In the genomic region with DNA sequence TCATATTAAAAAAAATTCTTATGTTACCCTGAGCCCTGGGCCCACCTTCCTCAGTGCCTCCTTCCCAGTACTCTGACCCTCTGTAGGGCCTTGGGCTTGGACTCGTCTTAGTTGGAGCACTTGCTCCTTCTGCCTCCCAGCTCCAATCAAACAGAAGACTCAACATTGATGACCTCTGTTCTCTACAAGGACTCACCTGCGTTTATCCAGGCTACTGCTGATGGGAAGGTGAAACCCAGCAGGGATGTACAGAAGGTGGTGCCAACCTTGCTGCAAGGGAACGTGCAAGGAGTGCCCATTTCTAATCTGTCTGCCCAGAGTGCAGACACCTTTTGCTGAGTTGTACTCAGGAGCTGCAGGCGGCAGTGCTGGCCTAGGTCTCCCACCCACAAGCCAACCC, we compare ENCODE assay signal across 18 cellular contexts. TPM values are rescaled to one million over a fixed set of nuclear protein-coding genes. Genes with fewer than 3 reads are reported as not detected.
DNase-seq lines count a peak whose midpoint lies in the region; ATAC-seq and TF ChIP-seq lines count a peak whose summit lies in the region.
"Had no signal": no experiment of that assay in that cellular context is flagged by ENCODE, and none has a peak within 500 bp of the region (broad histone marks: within the 10 kb centered on the region; RNA-seq: fewer than 3 reads in every experiment).

No MANE protein-coding gene starts in this region.

- no peak overlapping the region for H3K27ac ChIP-seq in coronary artery
- H3K27ac ChIP-seq: 22Rv1, Peyer's patch had no signal

- peaks cover 70% of the 10 kb centered on the region for H3K36me3 Mint-ChIP-seq in activated CD4-positive, alpha-beta T cell treated with anti-CD3 and anti-CD28 coated beads for 36 hours (ENCODE audit: low read depth)
- peaks cover 33% of the 10 kb centered on the region for H3K36me3 Mint-ChIP-seq in activated naive CD4-positive, alpha-beta T cell treated with anti-CD3 and anti-CD28 coated beads, Interleukin-2, amount 50 U/mL, for 24 hours
- peaks cover 0 to 10% (median under 1%) of the 10 kb centered on the region in 3 donors for H3K36me3 Mint-ChIP-seq in immature natural killer cell

- no peak for DNase-seq in activated CD4-positive, alpha-beta T cell treated with anti-CD3 and anti-CD28 coated beads for 36 hours
- no peak for DNase-seq in activated CD4-positive, alpha-beta T cell treated with anti-CD3 and anti-CD28 coated beads, Interleukin-2, amount 50 U/mL, for 1 hour
- no peak for DNase-seq in activated naive CD4-positive, alpha-beta T cell treated with Interleukin-2 at 50 U/mL for 16 hours
- DNase-seq in immature natural killer cell = no peak
- DNase-seq in coronary artery (ENCODE audit: low spot score) = no peak
- DNase-seq in stimulated activated CD4-positive, alpha-beta T cell treated with anti-CD3 and anti-CD28 coated beads, Interleukin-1b, Interleukin-23, amount 100 ng/mL, for 48 hours = no peak
- DNase-seq: Caco-2, H9, MM.1S, NCI-H1930, NCI-H2171 treated with DMSO at 0.1 percent for 48 hours, NCI-H82, Peyer's patch, SHP77 had no signal

- no peaks in the 10 kb centered on the region for H3K27me3 Mint-ChIP-seq in activated CD4-positive, alpha-beta T cell treated with anti-CD3 and anti-CD28 coated beads for 36 hours
- no peaks in the 10 kb centered on the region for H3K27me3 Mint-ChIP-seq in activated naive CD4-positive, alpha-beta T cell treated with anti-CD3 and anti-CD28 coated beads, Interleukin-2, amount 50 U/mL, for 24 hours
- peaks cover 0 to 18% (median 13%) of the 10 kb centered on the region in 3 donors for H3K27me3 Mint-ChIP-seq in immature natural killer cell (ENCODE audit: low read depth in 3 of 3)

- CTCF ChIA-PET in activated CD4-positive, alpha-beta T cell treated with anti-CD3 and anti-CD28 coated beads for 36 hours (lab: Charles Lee) = interaction anchor here (0.9 to 1.4 kb wide), 4 partner anchors 9 to 39 kb away, joined by 3 to 4 read pairs (median 4); partner anchors contain the start of gene FYN

- peaks cover 94% of the 10 kb centered on the region for H3K4me1 Mint-ChIP-seq in activated CD4-positive, alpha-beta T cell treated with anti-CD3 and anti-CD28 coated beads for 36 hours
- peaks cover 72% of the 10 kb centered on the region for H3K4me1 Mint-ChIP-seq in activated naive CD4-positive, alpha-beta T cell treated with anti-CD3 and anti-CD28 coated beads, Interleukin-2, amount 50 U/mL, for 24 hours
- peaks cover 0 to 30% of the 10 kb centered on the region in 2 donors for H3K4me1 Mint-ChIP-seq in immature natural killer cell

- H3K4me3 Mint-ChIP-seq in activated CD4-positive, alpha-beta T cell treated with anti-CD3 and anti-CD28 coated beads for 36 hours = peak overlapping the region; percentile 32
- H3K4me3 Mint-ChIP-seq in activated naive CD4-positive, alpha-beta T cell treated with anti-CD3 and anti-CD28 coated beads, Interleukin-2, amount 50 U/mL, for 24 hours = peak overlapping the region; percentile 35
- peak overlapping the region; percentile 18 to 59 (median 50) for H3K4me3 Mint-ChIP-seq in immature natural killer cell
- H3K4me3 Mint-ChIP-seq: H9 had no signal

- POLR2A ChIA-PET in activated CD4-positive, alpha-beta T cell treated with anti-CD3 and anti-CD28 coated beads for 36 hours (lab: Charles Lee) = interaction anchor here (0.6 kb wide), 1 partner anchor 18 kb away, joined by 4 read pairs; no protein-coding TSS in a partner anchor

- H3K27ac Mint-ChIP-seq in activated CD4-positive, alpha-beta T cell treated with anti-CD3 and anti-CD28 coated beads for 36 hours = peak overlapping the region; percentile 84
- H3K27ac Mint-ChIP-seq in activated naive CD4-positive, alpha-beta T cell treated with anti-CD3 and anti-CD28 coated beads, Interleukin-2, amount 50 U/mL, for 24 hours = peak overlapping the region; percentile 86
- peak overlapping the region in 4 of 6 donors; percentile 91 to 98 (median 96) for H3K27ac Mint-ChIP-seq in immature natural killer cell
- H3K27ac Mint-ChIP-seq: H9 had no signal

- no peaks in the 10 kb centered on the region for H3K9me3 Mint-ChIP-seq in activated CD4-positive, alpha-beta T cell treated with anti-CD3 and anti-CD28 coated beads for 36 hours (ENCODE audit: low read depth)
- no peaks in the 10 kb centered on the region for H3K9me3 Mint-ChIP-seq in activated naive CD4-positive, alpha-beta T cell treated with anti-CD3 and anti-CD28 coated beads, Interleukin-2, amount 50 U/mL, for 24 hours
- H3K9me3 Mint-ChIP-seq in immature natural killer cell = no peaks in the 10 kb centered on the region
- H3K9me3 Mint-ChIP-seq: H9 had no signal

- intact Hi-C loops in activated CD4-positive, alpha-beta T cell treated with anti-CD3 and anti-CD28 coated beads for 36 hours (cut with DNase I, micrococcal nuclease) = loop anchor here (5.0 to 10.0 kb wide), 2 partner anchors 350 to 1152 kb away; partner anchors contain the start of gene REV3L (in 2 of the 2)

- no peak for ATAC-seq in activated CD4-positive, alpha-beta T cell treated with anti-CD3 and anti-CD28 coated beads for 36 hours
- no peak for ATAC-seq in GM19328 (IDR thresholded peaks at IDR 0.05; ENCODE audit: unreplicated experiment)
- ATAC-seq: HepG2 had no signal

- H3K4me3 ChIP-seq in coronary artery = no peak overlapping the region
- H3K4me3 ChIP-seq: Peyer's patch had no signal

- no peak for TF ChIP-seq CTCF in coronary artery (IDR thresholded peaks at IDR 0.05)

RNA-seq across cellular contexts. Expression of gene FYN, which starts 38.9 kb away (rescaled TPM):
- total RNA-seq in activated CD4-positive, alpha-beta T cell treated with anti-CD3 and anti-CD28 coated beads for 36 hours = 100 to 1,000 TPM; 345 to 504 TPM
- 100 to 1,000 TPM; 358 to 488 (median 414) TPM for polyA plus RNA-seq in immature natural killer cell
